ENCODE assay signal across 1 cellular context in the genomic region with DNA sequence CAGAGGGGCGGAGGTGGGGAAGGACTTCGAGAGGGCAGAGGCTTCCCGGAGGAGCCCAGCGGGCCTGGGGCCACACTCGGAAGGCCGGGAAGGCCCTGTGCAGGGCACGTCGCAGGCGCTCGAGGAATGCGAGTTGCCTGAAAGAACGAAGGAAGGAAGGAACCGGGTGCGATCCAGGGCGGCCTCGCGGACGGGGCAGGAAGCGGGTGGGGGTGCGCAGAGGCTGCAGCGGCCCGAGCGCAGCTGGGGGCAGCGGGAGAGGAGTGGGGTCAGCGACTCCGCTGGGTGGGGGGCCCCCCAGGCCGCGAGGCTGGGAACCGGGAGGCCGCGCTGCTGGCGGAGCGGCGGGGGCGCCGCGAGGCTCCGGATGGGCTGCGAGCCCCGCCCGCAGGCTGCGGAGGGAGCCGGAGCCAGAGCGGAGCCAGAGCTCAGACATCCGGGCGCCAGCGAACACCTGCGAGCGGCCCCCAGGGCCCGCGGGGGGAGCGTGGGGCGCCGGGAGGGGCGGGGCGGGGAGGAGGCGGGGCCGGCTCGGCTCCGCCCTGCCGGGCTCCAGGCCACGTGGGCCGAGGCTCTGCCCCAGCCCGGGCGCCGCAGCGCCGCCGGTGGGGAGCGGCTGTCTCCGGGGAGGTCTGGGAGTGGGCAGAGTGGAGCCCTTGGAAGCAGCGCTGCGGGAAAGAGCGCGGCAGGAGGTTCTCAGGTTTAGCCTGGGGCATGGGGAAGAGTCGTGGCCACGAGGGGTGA.
A peak's percentile ranks its signal among the peaks of the same experiment; 100 is the strongest.
TF ChIP-seq lines count a peak whose summit lies in the region.

No MANE protein-coding gene starts in this region.

TF ChIP-seq in GM12878, 131 proteins besides CTCF, POLR2A, EP300 and RAD21 (continued from another document and continues in another):
- TF ChIP-seq RFX5 (IDR thresholded peaks at IDR 0.05; ENCODE audit: low read depth, low read length) (0 out of 2 replicates have a peak, but pooled peaks have one; percentile 29), CBFB (IDR thresholded peaks at IDR 0.05; ENCODE audit: low read depth) (no peak), SP1 (IDR thresholded peaks at IDR 0.05; ENCODE audit: low read depth, low read length) (peak; percentile 34), RBBP5 (conservative IDR thresholded peaks at IDR 0.05) (no peak), SREBF2 (IDR thresholded peaks at IDR 0.05; ENCODE audit: low read length) (no peak), TCF7 (IDR thresholded peaks at IDR 0.05; ENCODE audit: borderline replicate concordance) (no peak), LARP7 (IDR thresholded peaks at IDR 0.05) (no peak), BACH1 (IDR thresholded peaks at IDR 0.05; ENCODE audit: borderline replicate concordance) (peak; percentile 72), ZZZ3 (IDR thresholded peaks at IDR 0.05; ENCODE audit: control insufficient read depth, insufficient read length, low read depth) (no peak), FOXM1 (IDR thresholded peaks at IDR 0.05; ENCODE audit: low read depth, low read length) (no peak), MEF2A (IDR thresholded peaks at IDR 0.05; ENCODE audit: insufficient read depth, low read depth, low read length) (0 out of 2 replicates have a peak, but pooled peaks have one; percentile 40), TAF1 (IDR thresholded peaks at IDR 0.05; ENCODE audit: borderline replicate concordance, low read depth, low read length) (peak; percentile 63; the same call in 1 of the 2 replicates), SRF (IDR thresholded peaks at IDR 0.05; ENCODE audit: low read depth in 2 of 2, low read length in 2 of 2) (0 out of 4 replicates have a peak, but pooled peaks of 1 of the 2 experiments have one; percentile 18), SUPT20H (IDR thresholded peaks at IDR 0.05; ENCODE audit: borderline replicate concordance, control insufficient read depth, low read depth, low read length) (no peak), POLR2AphosphoS5 (IDR thresholded peaks at IDR 0.05; ENCODE audit: low read length) (peak; percentile 58; the same call in 1 of the 2 replicates), YY1 (IDR thresholded peaks at IDR 0.05; ENCODE audit: low read depth, low read length) (no peak; the same call in 1 of the 2 replicates), SMAD1 (IDR thresholded peaks at IDR 0.05; ENCODE audit: low read depth, partially characterized antibody) (no peak), ZNF24 (IDR thresholded peaks at IDR 0.05) (0 out of 2 replicates have a peak, but pooled peaks have one; percentile 62)
- TF ChIP-seq, protein P1, sequence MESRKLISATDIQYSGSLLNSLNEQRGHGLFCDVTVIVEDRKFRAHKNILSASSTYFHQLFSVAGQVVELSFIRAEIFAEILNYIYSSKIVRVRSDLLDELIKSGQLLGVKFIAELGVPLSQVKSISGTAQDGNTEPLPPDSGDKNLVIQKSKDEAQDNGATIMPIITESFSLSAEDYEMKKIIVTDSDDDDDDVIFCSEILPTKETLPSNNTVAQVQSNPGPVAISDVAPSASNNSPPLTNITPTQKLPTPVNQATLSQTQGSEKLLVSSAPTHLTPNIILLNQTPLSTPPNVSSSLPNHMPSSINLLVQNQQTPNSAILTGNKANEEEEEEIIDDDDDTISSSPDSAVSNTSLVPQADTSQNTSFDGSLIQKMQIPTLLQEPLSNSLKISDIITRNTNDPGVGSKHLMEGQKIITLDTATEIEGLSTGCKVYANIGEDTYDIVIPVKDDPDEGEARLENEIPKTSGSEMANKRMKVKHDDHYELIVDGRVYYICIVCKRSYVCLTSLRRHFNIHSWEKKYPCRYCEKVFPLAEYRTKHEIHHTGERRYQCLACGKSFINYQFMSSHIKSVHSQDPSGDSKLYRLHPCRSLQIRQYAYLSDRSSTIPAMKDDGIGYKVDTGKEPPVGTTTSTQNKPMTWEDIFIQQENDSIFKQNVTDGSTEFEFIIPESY (IDR thresholded peaks at IDR 0.05) = no peak
- TF ChIP-seq, protein P2, sequence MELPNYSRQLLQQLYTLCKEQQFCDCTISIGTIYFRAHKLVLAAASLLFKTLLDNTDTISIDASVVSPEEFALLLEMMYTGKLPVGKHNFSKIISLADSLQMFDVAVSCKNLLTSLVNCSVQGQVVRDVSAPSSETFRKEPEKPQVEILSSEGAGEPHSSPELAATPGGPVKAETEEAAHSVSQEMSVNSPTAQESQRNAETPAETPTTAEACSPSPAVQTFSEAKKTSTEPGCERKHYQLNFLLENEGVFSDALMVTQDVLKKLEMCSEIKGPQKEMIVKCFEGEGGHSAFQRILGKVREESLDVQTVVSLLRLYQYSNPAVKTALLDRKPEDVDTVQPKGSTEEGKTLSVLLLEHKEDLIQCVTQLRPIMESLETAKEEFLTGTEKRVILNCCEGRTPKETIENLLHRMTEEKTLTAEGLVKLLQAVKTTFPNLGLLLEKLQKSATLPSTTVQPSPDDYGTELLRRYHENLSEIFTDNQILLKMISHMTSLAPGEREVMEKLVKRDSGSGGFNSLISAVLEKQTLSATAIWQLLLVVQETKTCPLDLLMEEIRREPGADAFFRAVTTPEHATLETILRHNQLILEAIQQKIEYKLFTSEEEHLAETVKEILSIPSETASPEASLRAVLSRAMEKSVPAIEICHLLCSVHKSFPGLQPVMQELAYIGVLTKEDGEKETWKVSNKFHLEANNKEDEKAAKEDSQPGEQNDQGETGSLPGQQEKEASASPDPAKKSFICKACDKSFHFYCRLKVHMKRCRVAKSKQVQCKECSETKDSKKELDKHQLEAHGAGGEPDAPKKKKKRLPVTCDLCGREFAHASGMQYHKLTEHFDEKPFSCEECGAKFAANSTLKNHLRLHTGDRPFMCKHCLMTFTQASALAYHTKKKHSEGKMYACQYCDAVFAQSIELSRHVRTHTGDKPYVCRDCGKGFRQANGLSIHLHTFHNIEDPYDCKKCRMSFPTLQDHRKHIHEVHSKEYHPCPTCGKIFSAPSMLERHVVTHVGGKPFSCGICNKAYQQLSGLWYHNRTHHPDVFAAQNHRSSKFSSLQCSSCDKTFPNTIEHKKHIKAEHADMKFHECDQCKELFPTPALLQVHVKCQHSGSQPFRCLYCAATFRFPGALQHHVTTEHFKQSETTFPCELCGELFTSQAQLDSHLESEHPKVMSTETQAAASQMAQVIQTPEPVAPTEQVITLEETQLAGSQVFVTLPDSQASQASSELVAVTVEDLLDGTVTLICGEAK (IDR thresholded peaks at IDR 0.05; ENCODE audit: borderline replicate concordance) = no peak
- TF ChIP-seq, protein P3, sequence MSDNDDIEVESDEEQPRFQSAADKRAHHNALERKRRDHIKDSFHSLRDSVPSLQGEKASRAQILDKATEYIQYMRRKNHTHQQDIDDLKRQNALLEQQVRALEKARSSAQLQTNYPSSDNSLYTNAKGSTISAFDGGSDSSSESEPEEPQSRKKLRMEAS (IDR thresholded peaks at IDR 0.05; ENCODE audit: low read depth, low read length) = peak; percentile 67
- TF ChIP-seq, protein P4, sequence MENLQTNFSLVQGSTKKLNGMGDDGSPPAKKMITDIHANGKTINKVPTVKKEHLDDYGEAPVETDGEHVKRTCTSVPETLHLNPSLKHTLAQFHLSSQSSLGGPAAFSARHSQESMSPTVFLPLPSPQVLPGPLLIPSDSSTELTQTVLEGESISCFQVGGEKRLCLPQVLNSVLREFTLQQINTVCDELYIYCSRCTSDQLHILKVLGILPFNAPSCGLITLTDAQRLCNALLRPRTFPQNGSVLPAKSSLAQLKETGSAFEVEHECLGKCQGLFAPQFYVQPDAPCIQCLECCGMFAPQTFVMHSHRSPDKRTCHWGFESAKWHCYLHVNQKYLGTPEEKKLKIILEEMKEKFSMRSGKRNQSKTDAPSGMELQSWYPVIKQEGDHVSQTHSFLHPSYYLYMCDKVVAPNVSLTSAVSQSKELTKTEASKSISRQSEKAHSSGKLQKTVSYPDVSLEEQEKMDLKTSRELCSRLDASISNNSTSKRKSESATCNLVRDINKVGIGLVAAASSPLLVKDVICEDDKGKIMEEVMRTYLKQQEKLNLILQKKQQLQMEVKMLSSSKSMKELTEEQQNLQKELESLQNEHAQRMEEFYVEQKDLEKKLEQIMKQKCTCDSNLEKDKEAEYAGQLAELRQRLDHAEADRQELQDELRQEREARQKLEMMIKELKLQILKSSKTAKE (IDR thresholded peaks at IDR 0.05; ENCODE audit: low read depth, poor library complexity, severe bottlenecking) = no peak
- TF ChIP-seq, protein P5, sequence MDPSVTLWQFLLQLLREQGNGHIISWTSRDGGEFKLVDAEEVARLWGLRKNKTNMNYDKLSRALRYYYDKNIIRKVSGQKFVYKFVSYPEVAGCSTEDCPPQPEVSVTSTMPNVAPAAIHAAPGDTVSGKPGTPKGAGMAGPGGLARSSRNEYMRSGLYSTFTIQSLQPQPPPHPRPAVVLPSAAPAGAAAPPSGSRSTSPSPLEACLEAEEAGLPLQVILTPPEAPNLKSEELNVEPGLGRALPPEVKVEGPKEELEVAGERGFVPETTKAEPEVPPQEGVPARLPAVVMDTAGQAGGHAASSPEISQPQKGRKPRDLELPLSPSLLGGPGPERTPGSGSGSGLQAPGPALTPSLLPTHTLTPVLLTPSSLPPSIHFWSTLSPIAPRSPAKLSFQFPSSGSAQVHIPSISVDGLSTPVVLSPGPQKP (IDR thresholded peaks at IDR 0.05; ENCODE audit: low read depth, low read length) = no peak
- TF ChIP-seq, protein P6, sequence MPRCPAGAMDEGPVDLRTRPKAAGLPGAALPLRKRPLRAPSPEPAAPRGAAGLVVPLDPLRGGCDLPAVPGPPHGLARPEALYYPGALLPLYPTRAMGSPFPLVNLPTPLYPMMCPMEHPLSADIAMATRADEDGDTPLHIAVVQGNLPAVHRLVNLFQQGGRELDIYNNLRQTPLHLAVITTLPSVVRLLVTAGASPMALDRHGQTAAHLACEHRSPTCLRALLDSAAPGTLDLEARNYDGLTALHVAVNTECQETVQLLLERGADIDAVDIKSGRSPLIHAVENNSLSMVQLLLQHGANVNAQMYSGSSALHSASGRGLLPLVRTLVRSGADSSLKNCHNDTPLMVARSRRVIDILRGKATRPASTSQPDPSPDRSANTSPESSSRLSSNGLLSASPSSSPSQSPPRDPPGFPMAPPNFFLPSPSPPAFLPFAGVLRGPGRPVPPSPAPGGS (IDR thresholded peaks at IDR 0.05; ENCODE audit: borderline replicate concordance, insufficient read depth, low read depth, low read length, poor library complexity, severe bottlenecking) = peak; percentile 27
- TF ChIP-seq, protein P7, sequence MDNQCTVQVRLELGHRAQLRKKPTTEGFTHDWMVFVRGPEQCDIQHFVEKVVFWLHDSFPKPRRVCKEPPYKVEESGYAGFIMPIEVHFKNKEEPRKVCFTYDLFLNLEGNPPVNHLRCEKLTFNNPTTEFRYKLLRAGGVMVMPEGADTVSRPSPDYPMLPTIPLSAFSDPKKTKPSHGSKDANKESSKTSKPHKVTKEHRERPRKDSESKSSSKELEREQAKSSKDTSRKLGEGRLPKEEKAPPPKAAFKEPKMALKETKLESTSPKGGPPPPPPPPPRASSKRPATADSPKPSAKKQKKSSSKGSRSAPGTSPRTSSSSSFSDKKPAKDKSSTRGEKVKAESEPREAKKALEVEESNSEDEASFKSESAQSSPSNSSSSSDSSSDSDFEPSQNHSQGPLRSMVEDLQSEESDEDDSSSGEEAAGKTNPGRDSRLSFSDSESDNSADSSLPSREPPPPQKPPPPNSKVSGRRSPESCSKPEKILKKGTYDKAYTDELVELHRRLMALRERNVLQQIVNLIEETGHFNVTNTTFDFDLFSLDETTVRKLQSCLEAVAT (IDR thresholded peaks at IDR 0.05) = no peak
- TF ChIP-seq, protein P8, sequence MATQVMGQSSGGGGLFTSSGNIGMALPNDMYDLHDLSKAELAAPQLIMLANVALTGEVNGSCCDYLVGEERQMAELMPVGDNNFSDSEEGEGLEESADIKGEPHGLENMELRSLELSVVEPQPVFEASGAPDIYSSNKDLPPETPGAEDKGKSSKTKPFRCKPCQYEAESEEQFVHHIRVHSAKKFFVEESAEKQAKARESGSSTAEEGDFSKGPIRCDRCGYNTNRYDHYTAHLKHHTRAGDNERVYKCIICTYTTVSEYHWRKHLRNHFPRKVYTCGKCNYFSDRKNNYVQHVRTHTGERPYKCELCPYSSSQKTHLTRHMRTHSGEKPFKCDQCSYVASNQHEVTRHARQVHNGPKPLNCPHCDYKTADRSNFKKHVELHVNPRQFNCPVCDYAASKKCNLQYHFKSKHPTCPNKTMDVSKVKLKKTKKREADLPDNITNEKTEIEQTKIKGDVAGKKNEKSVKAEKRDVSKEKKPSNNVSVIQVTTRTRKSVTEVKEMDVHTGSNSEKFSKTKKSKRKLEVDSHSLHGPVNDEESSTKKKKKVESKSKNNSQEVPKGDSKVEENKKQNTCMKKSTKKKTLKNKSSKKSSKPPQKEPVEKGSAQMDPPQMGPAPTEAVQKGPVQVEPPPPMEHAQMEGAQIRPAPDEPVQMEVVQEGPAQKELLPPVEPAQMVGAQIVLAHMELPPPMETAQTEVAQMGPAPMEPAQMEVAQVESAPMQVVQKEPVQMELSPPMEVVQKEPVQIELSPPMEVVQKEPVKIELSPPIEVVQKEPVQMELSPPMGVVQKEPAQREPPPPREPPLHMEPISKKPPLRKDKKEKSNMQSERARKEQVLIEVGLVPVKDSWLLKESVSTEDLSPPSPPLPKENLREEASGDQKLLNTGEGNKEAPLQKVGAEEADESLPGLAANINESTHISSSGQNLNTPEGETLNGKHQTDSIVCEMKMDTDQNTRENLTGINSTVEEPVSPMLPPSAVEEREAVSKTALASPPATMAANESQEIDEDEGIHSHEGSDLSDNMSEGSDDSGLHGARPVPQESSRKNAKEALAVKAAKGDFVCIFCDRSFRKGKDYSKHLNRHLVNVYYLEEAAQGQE (IDR thresholded peaks at IDR 0.05; ENCODE audit: low read depth, low read length) = no peak
- TF ChIP-seq, protein P9, sequence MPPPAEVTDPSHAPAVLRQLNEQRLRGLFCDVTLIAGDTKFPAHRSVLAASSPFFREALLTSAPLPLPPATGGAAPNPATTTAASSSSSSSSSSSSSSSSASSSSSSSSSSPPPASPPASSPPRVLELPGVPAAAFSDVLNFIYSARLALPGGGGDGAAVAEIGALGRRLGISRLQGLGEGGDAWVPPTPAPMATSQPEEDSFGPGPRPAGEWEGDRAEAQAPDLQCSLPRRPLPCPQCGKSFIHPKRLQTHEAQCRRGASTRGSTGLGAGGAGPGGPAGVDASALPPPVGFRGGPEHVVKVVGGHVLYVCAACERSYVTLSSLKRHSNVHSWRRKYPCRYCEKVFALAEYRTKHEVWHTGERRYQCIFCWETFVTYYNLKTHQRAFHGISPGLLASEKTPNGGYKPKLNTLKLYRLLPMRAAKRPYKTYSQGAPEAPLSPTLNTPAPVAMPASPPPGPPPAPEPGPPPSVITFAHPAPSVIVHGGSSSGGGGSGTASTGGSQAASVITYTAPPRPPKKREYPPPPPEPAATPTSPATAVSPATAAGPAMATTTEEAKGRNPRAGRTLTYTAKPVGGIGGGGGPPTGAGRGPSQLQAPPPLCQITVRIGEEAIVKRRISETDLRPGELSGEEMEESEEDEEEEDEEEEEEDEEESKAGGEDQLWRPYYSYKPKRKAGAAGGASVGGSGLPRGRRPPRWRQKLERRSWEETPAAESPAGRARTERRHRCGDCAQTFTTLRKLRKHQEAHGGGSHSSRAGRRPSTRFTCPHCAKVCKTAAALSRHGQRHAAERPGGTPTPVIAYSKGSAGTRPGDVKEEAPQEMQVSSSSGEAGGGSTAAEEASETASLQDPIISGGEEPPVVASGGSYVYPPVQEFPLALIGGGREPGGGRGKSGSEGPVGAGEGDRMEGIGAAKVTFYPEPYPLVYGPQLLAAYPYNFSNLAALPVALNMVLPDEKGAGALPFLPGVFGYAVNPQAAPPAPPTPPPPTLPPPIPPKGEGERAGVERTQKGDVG (CRISPR knock-in tag; IDR thresholded peaks at IDR 0.05) = no peak
- TF ChIP-seq, protein P10, sequence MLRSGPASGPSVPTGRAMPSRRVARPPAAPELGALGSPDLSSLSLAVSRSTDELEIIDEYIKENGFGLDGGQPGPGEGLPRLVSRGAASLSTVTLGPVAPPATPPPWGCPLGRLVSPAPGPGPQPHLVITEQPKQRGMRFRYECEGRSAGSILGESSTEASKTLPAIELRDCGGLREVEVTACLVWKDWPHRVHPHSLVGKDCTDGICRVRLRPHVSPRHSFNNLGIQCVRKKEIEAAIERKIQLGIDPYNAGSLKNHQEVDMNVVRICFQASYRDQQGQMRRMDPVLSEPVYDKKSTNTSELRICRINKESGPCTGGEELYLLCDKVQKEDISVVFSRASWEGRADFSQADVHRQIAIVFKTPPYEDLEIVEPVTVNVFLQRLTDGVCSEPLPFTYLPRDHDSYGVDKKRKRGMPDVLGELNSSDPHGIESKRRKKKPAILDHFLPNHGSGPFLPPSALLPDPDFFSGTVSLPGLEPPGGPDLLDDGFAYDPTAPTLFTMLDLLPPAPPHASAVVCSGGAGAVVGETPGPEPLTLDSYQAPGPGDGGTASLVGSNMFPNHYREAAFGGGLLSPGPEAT (IDR thresholded peaks at IDR 0.05; ENCODE audit: low read depth) = no peak
